ENCODE assay signal across 7 cellular contexts in the genomic region with DNA sequence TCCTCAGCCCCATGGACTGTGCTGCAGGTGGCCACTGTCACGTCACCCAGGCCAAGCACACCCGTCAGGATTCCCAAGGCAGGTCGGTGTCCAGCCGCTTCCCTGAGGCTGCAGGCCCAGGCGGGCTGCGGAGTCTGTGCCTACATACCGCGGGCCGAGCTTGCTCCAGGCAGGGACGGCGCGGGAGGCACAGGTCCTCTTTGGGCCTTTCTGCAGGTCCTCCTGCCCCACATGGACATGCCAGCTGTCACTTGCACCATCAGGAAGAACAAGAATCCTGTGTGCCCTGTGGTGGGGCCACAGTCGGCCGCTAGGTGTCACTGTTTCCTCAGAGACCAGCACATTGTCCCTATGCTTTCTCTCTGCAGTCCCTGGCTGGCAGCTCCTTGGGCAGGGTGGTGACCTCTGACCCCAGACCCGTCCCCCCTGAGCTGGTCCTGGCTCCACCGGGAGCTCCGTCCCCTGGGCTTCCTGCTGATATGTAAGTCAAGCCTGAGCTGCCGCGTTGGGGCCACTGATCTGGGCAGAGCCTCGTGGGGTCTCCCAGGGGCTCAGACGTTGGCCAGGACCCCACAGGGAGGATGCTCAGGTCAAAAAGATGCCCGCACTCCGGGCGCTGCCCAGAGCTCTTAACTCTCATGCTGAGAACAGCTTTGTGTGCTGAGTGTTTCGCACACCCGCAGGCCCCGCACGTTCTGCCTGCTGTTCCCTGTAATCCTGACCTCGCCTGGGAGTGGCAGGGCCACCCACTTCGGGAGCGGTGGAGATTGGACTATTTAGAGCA. TPM values are rescaled to one million over a fixed set of nuclear protein-coding genes. Genes with fewer than 3 reads are reported as not detected.
DNase-seq lines count a peak whose midpoint lies in the region; ATAC-seq and TF ChIP-seq lines count a peak whose summit lies in the region.

No MANE protein-coding gene starts in this region.

- peaks cover 0 to 5% (median 0%) of the 10 kb centered on the region in 4 donors for H3K4me1 ChIP-seq in upper lobe of left lung

- H3K9me3 ChIP-seq in upper lobe of left lung, result peaks cover 0 to 13% (median 4%) of the 10 kb centered on the region in 4 donors

- TF ChIP-seq POLR2A in upper lobe of left lung (IDR thresholded peaks at IDR 0.05), result no peak

- intact Hi-C loops in head of caudate nucleus (cut with DNase I), result no loop called here

- H3K27ac ChIP-seq in upper lobe of left lung, result no peak overlapping the region

- H3K36me3 Mint-ChIP-seq in activated naive CD4-positive, alpha-beta T cell treated with anti-CD3 and anti-CD28 coated beads, Interleukin-2, amount 50 U/mL, for 72 hours, result peaks cover 0 to 9% of the 10 kb centered on the region in 2 donors

- in situ Hi-C loops in GM13977 (cut with MboI; ENCODE audit: low pct_unique_long_range_greater_than_20kb, low sequenced_read_pairs, unreplicated experiment), result no loop called here

- WGBS in upper lobe of left lung, 2 donors, result 47 to 50% methylated on average over 12 to 25 of the region's 31 CpGs

- DNase-seq in GM13977 (ENCODE audit: low spot score) (peak; percentile 91), NCI-H1048 (lab: John Stamatoyannopoulos, UW) (peak; percentile 5), SKM-1 treated with dmso at 0.1 percent for 144 hours (lab: John Stamatoyannopoulos, UW; ENCODE audit: unreplicated experiment) (peak; percentile 34), head of caudate nucleus (peak; percentile 63 to 96 (median 91)), pons (ENCODE audit: low spot score) (peak; percentile 75), upper lobe of left lung (peak; percentile 79 to 81)
- peak; percentile 73 to 85 for DNase-seq in activated naive CD4-positive, alpha-beta T cell treated with anti-CD3 and anti-CD28 coated beads, Interleukin-2, amount 50 U/mL, for 72 hours (ENCODE audit: low spot score in 2 of 2)

- no peaks in the 10 kb centered on the region for H3K27me3 ChIP-seq in upper lobe of left lung

- H3K36me3 ChIP-seq in upper lobe of left lung, result no peaks in the 10 kb centered on the region

- H3K9me3 Mint-ChIP-seq in activated naive CD4-positive, alpha-beta T cell treated with anti-CD3 and anti-CD28 coated beads, Interleukin-2, amount 50 U/mL, for 72 hours, result peaks cover 4 to 6% of the 10 kb centered on the region in 2 donors

- H3K4me3 ChIP-seq in upper lobe of left lung, result no peak overlapping the region

- TF ChIP-seq EP300 in upper lobe of left lung (IDR thresholded peaks at IDR 0.05), result no peak

- peak; percentile 91 to 95 for ATAC-seq in activated naive CD4-positive, alpha-beta T cell treated with anti-CD3 and anti-CD28 coated beads, Interleukin-2, amount 50 U/mL, for 72 hours
- ATAC-seq in upper lobe of left lung (ENCODE audit: low FRiP score in 2 of 2), result peak; percentile 86 to 91

- TF ChIP-seq CTCF in GM13977 (IDR thresholded peaks at IDR 0.05; ENCODE audit: extremely low read depth, insufficient read depth, missing control alignments) (peak; percentile 97), upper lobe of left lung (IDR thresholded peaks at IDR 0.05) (peak; percentile 93 to 95 (median 93))

- H3K27ac Mint-ChIP-seq in activated naive CD4-positive, alpha-beta T cell treated with anti-CD3 and anti-CD28 coated beads, Interleukin-2, amount 50 U/mL, for 72 hours, result peak overlapping the region in 1 of 2 donors; percentile 22

RNA-seq across cellular contexts. Expression of a gene that starts 17.4 kb away (rescaled TPM):
- not detected for total RNA-seq in activated naive CD4-positive, alpha-beta T cell treated with anti-CD3 and anti-CD28 coated beads, Interleukin-2, amount 50 U/mL, for 72 hours
- total RNA-seq in upper lobe of left lung, result under 1 TPM in 3 of 6 donors, not detected in 3; 0.30 to 0.46 (median 0.44) TPM

RNA-seq across cellular contexts. Expression of a gene that starts 31.3 kb away (rescaled TPM):
- 1 to 10 TPM; 2.1 to 6.6 TPM for total RNA-seq in activated naive CD4-positive, alpha-beta T cell treated with anti-CD3 and anti-CD28 coated beads, Interleukin-2, amount 50 U/mL, for 72 hours
- 1 to 10 TPM in 1 of 6 donors, under 1 TPM in 3, not detected in 2; 0.15 to 1.2 (median 0.35) TPM for total RNA-seq in upper lobe of left lung

RNA-seq across cellular contexts. Expression of a gene that starts 44.7 kb away (rescaled TPM):
- total RNA-seq in activated naive CD4-positive, alpha-beta T cell treated with anti-CD3 and anti-CD28 coated beads, Interleukin-2, amount 50 U/mL, for 72 hours, result not detected
- total RNA-seq in upper lobe of left lung, result 100 to 1,000 TPM in 1 of 6 donors, 10 to 100 TPM in 5; 11.5 to 117 (median 29.0) TPM

RNA-seq across cellular contexts. Expression of a gene that starts 54.9 kb away (rescaled TPM):
- not detected for total RNA-seq in activated naive CD4-positive, alpha-beta T cell treated with anti-CD3 and anti-CD28 coated beads, Interleukin-2, amount 50 U/mL, for 72 hours
- total RNA-seq in upper lobe of left lung, result 10 to 100 TPM in 3 of 6 donors, 1 to 10 TPM in 2, under 1 TPM in 1; 0.23 to 17.8 (median 7.6) TPM

Comparison
In these comparisons a context has a peak if more than half of its experiments do, and no peak if none do; other contexts are left out.
1. DNase-seq: peak in every context shown above with its lines; median percentile 91 in GM13977; 91 in head of caudate nucleus; 80 in upper lobe of left lung; 79 in activated naive CD4-positive, alpha-beta T cell treated with anti-CD3 and anti-CD28 coated beads, Interleukin-2, amount 50 U/mL, for 72 hours; 75 in pons; 34 in SKM-1 treated with dmso at 0.1 percent for 144 hours; 5 in NCI-H1048.
2. RNA of a gene that starts 44.7 kb away (total RNA-seq): 11.5 to 117 TPM in upper lobe of left lung; not detected in activated naive CD4-positive, alpha-beta T cell treated with anti-CD3 and anti-CD28 coated beads, Interleukin-2, amount 50 U/mL, for 72 hours; every median in the first group is over 10 times any median in the second.